ENCODE assay signal across 1 cellular context in genomic region chr1:12511128-12511484, GRCh38.
TF ChIP-seq lines count a peak whose summit lies in the region.

No MANE protein-coding gene starts in this region.

TF ChIP-seq in GM23338, 12 proteins besides CTCF, POLR2A, EP300 and RAD21:
- no peak for TF ChIP-seq ZNF462 (CRISPR knock-in tag; IDR thresholded peaks at IDR 0.05)
- TF ChIP-seq ZNF331 (CRISPR knock-in tag; IDR thresholded peaks at IDR 0.05; ENCODE audit: low read depth): no peak
- no peak for TF ChIP-seq JUNB (IDR thresholded peaks at IDR 0.05; ENCODE audit: unreplicated experiment)
- TF ChIP-seq CREB1 (CRISPR knock-in tag; IDR thresholded peaks at IDR 0.05; ENCODE audit: low read depth): no peak
- TF ChIP-seq ETS1 (IDR thresholded peaks at IDR 0.05): no peak
- no peak for TF ChIP-seq REST (IDR thresholded peaks at IDR 0.05; ENCODE audit: unreplicated experiment)
- no peak for TF ChIP-seq POLR2AphosphoS5 (IDR thresholded peaks at IDR 0.05; ENCODE audit: low read depth)
- no peak for TF ChIP-seq NANOG (IDR thresholded peaks at IDR 0.05; ENCODE audit: borderline replicate concordance)
- TF ChIP-seq ZNF114 (CRISPR knock-in tag; IDR thresholded peaks at IDR 0.05): no peak
